ENCODE assay signal across 28 cellular contexts in genomic region chr16:58389724-58390123, GRCh38.
"Had no signal": no experiment of that assay in that cellular context is flagged by ENCODE, and none has a peak within 500 bp of the region (broad histone marks: within the 10 kb centered on the region; RNA-seq: fewer than 3 reads in every experiment).

No MANE protein-coding gene starts in this region.

- H3K27ac Mint-ChIP-seq: activated CD4-positive, alpha-beta T cell treated with anti-CD3 and anti-CD28 coated beads, Interleukin-2, amount 10 ng/mL, durations not matched to agents 7 days and 5 days; activated CD8-positive, alpha-beta T cell treated with anti-CD3 and anti-CD28 coated beads for 36 hours; activated naive CD8-positive, alpha-beta T cell; activated T-helper 17 cell treated with anti-CD3 and anti-CD28 coated beads, Interleukin-2, amount 50 U/mL, for 72 hours; dendritic cell treated with granulocyte-macrophage colony-stimulating factor and Interleukin-4, amounts not matched to agents 40 ng/mL and 50 ng/mL, for 4 days; endodermal cell; T-helper 17 cell had no signal

- H3K27me3 Mint-ChIP-seq: activated CD8-positive, alpha-beta T cell treated with anti-CD3 and anti-CD28 coated beads for 36 hours; activated naive CD8-positive, alpha-beta T cell; activated T-helper 17 cell treated with anti-CD3 and anti-CD28 coated beads, Interleukin-2, amount 50 U/mL, for 72 hours had no signal

- H3K9me3 ChIP-seq: heart left ventricle had no signal

- H3K4me3 ChIP-seq: coronary artery, dorsolateral prefrontal cortex, heart left ventricle had no signal

- H3K36me3 ChIP-seq: brain microvascular endothelial cell, heart left ventricle had no signal

- H3K36me3 Mint-ChIP-seq: activated naive CD8-positive, alpha-beta T cell had no signal

- H3K4me3 Mint-ChIP-seq: activated CD4-positive, alpha-beta T cell treated with anti-CD3 and anti-CD28 coated beads, Interleukin-2, amount 10 ng/mL, durations not matched to agents 7 days and 5 days; activated CD8-positive, alpha-beta T cell treated with anti-CD3 and anti-CD28 coated beads for 36 hours; activated naive CD8-positive, alpha-beta T cell; activated T-cell treated with anti-CD3 and anti-CD28 coated beads, Interleukin-2, amount 50 U/mL, for 4 hours; activated T-helper 17 cell treated with anti-CD3 and anti-CD28 coated beads, Interleukin-2, amount 50 U/mL, for 72 hours; central memory CD8-positive, alpha-beta T cell; dendritic cell treated with granulocyte-macrophage colony-stimulating factor and Interleukin-4, amounts not matched to agents 40 ng/mL and 50 ng/mL, for 4 days; endodermal cell; T-helper 17 cell had no signal

- H3K9me3 Mint-ChIP-seq: activated T-cell treated with anti-CD3 and anti-CD28 coated beads, Interleukin-2, amount 50 U/mL, for 4 hours; activated T-helper 17 cell treated with anti-CD3 and anti-CD28 coated beads, Interleukin-2, amount 50 U/mL, for 72 hours; central memory CD8-positive, alpha-beta T cell; dendritic cell treated with granulocyte-macrophage colony-stimulating factor and Interleukin-4, amounts not matched to agents 40 ng/mL and 50 ng/mL, for 4 days had no signal

- DNase-seq: activated CD4-positive, alpha-beta T cell treated with anti-CD3 and anti-CD28 coated beads for 4 hours; activated CD4-positive, alpha-beta T cell treated with anti-CD3 and anti-CD28 coated beads, Interleukin-2, amount 10 ng/mL, durations not matched to agents 7 days and 5 days; activated CD4-positive, alpha-beta T cell treated with anti-CD3 and anti-CD28 coated beads, Interleukin-2, amount 50 U/mL, for 4 hours; activated CD4-positive, CD25-positive, alpha-beta regulatory T cell; activated CD4-positive, CD25-positive, alpha-beta regulatory T cell treated with anti-CD3 and anti-CD28 coated beads, Interleukin-2, amount 50 U/mL, for 72 hours; activated CD8-positive, alpha-beta memory T cell treated with anti-CD3 and anti-CD28 coated beads for 24 hours; activated CD8-positive, alpha-beta T cell treated with anti-CD3 and anti-CD28 coated beads for 36 hours; activated effector memory CD4-positive, alpha-beta T cell treated with Interleukin-2 at 50 U/mL for 16 hours; activated gamma-delta T cell treated with Interleukin-2 at 50 U/mL for 16 hours; activated naive CD4-positive, alpha-beta T cell treated with anti-CD3 and anti-CD28 coated beads, Interleukin-2, amount 50 U/mL, for 16 hours; activated naive CD4-positive, alpha-beta T cell treated with Interleukin-2 at 50 U/mL for 16 hours; activated T-cell treated with anti-CD3 and anti-CD28 coated beads, Interleukin-2, amount 50 U/mL, for 4 hours; amniotic stem cell; anterior cingulate cortex; brain microvascular endothelial cell; effector memory CD4-positive, alpha-beta T cell; endodermal cell; foreskin fibroblast; glutamatergic neuron; heart left ventricle; T-helper 17 cell had no signal

- ATAC-seq: activated CD8-positive, alpha-beta T cell treated with anti-CD3 and anti-CD28 coated beads for 36 hours; activated T-cell treated with anti-CD3 and anti-CD28 coated beads, Interleukin-2, amount 50 U/mL, for 4 hours; activated T-helper 17 cell treated with anti-CD3 and anti-CD28 coated beads, Interleukin-2, amount 50 U/mL, for 72 hours; esophagus mucosa; heart left ventricle; T-helper 17 cell had no signal

- H3K27ac ChIP-seq: brain microvascular endothelial cell, coronary artery, dorsolateral prefrontal cortex, heart left ventricle had no signal

- H3K27me3 ChIP-seq: brain microvascular endothelial cell, dorsolateral prefrontal cortex, heart left ventricle had no signal

- H3K4me1 Mint-ChIP-seq: endodermal cell had no signal
